10 cellular contexts compared by ENCODE assay signal in genomic region chr13:97295279-97296182, GRCh38.
DNase-seq lines count a peak whose midpoint lies in the region; ATAC-seq and TF ChIP-seq lines count a peak whose summit lies in the region.
"Had no signal": no experiment of that assay in that cellular context is flagged by ENCODE, and none has a peak within 500 bp of the region (broad histone marks: within the 10 kb centered on the region; RNA-seq: fewer than 3 reads in every experiment).

No MANE protein-coding gene starts in this region.

- H3K4ac ChIP-seq in mesendoderm (ENCODE audit: low read depth, low read length): no peak overlapping the region

- no peaks in the 10 kb centered on the region for H3K4me1 ChIP-seq in mesendoderm (ENCODE audit: control insufficient read depth, low read depth, low read length)

- H2AK5ac ChIP-seq in mesendoderm (ENCODE audit: low read length): no peak overlapping the region

- no peak overlapping the region for H3K4me2 ChIP-seq in mesendoderm (ENCODE audit: low read length)

- no peak overlapping the region for H4K5ac ChIP-seq in mesendoderm (ENCODE audit: low read length)

- no peak overlapping the region for H2BK5ac ChIP-seq in mesendoderm (ENCODE audit: low read length)

- no peaks in the 10 kb centered on the region for H3K27me3 ChIP-seq in mesendoderm (ENCODE audit: insufficient read depth, low read length, poor library complexity)

- no peak overlapping the region for H2BK120ac ChIP-seq in mesendoderm (ENCODE audit: low read depth, low read length)

- DNase-seq in GM03348 (ENCODE audit: low spot score) (peak; percentile 24), fibroblast of the aortic adventitia (ENCODE audit: low read depth) (peak; percentile 89), pulmonary artery endothelial cell (ENCODE audit: low read depth, low spot score) (peak; percentile 60), mesendoderm (no peak)
- no peak for DNase-seq in activated T-cell treated with anti-CD3 and anti-CD28 coated beads, Interleukin-2, amount 50 U/mL, for 1 hour
- DNase-seq in activated effector memory CD4-positive, alpha-beta T cell treated with Interleukin-2 at 50 U/mL for 16 hours: no peak
- DNase-seq: DND-41, NCI-H524 treated with DMSO at 0.1 percent for 48 hours had no signal

- no peak for TF ChIP-seq CTCF in fibroblast of the aortic adventitia (IDR thresholded peaks at IDR 0.05; ENCODE audit: insufficient read depth, low read length)

- no peak overlapping the region for H3K27ac ChIP-seq in mesendoderm (ENCODE audit: low read depth, low read length)

- H3K4me3 ChIP-seq in fibroblast of the aortic adventitia (ENCODE audit: low read depth, low read length): no peak overlapping the region
- no peak overlapping the region for H3K4me3 ChIP-seq in mesendoderm (ENCODE audit: low read length)

- H3K23ac ChIP-seq in mesendoderm (ENCODE audit: low read length): no peak overlapping the region

- ATAC-seq in SK-N-SH treated with all-trans-retinoic acid at 6 μM for 48 hours (peak; percentile 70), HG03460 (IDR thresholded peaks at IDR 0.05; ENCODE audit: unreplicated experiment) (no peak)

- no peak overlapping the region for H3K56ac ChIP-seq in mesendoderm (ENCODE audit: low read length)

- no peaks in the 10 kb centered on the region for H3K79me2 ChIP-seq in mesendoderm (ENCODE audit: control insufficient read depth, insufficient read depth, low read length)

- no CpG with 5 or more reads among the region's 5 CpGs for WGBS in mesendoderm (ENCODE audit: extremely low coverage, insufficient coverage, low lambda C conversion rate)

- H2BK15ac ChIP-seq in mesendoderm (replicated peaks; ENCODE audit: low read depth): no peak overlapping the region

- no peak overlapping the region for H3K9ac ChIP-seq in mesendoderm (ENCODE audit: low read length)

- no peak overlapping the region for H3K18ac ChIP-seq in mesendoderm (ENCODE audit: low read length)

- H3K36me3 ChIP-seq in mesendoderm (ENCODE audit: control insufficient read depth, insufficient read depth, low read length): no peaks in the 10 kb centered on the region

- H4K8ac ChIP-seq in mesendoderm (ENCODE audit: low read depth, low read length): no peak overlapping the region

- H3K79me1 ChIP-seq in mesendoderm (ENCODE audit: low read length): no peaks in the 10 kb centered on the region

TF ChIP-seq in SK-N-SH treated with all-trans-retinoic acid at 6 μM for 48 hours, 23 proteins besides CTCF, POLR2A, EP300 and RAD21:
- TF ChIP-seq ISL1 (CRISPR knock-in tag; IDR thresholded peaks at IDR 0.05) (peak; percentile 99), ESRRG (CRISPR knock-in tag; IDR thresholded peaks at IDR 0.05) (peak; percentile 86), POU6F1 (CRISPR knock-in tag; IDR thresholded peaks at IDR 0.05; ENCODE audit: borderline replicate concordance, low read depth) (peak; percentile 96; the same call in 1 of the 2 replicates), TCF4 (CRISPR knock-in tag; IDR thresholded peaks at IDR 0.05; ENCODE audit: borderline replicate concordance) (peak; percentile 89), RARB (CRISPR knock-in tag; IDR thresholded peaks at IDR 0.05) (peak; percentile 95; the same call in 1 of the 2 replicates), CREB5 (CRISPR knock-in tag; IDR thresholded peaks at IDR 0.05; ENCODE audit: low read depth) (peak; percentile 99), ZC3H10 (CRISPR knock-in tag; IDR thresholded peaks at IDR 0.05) (peak; percentile 90; the same call in 1 of the 2 replicates), PATZ1 (CRISPR knock-in tag; IDR thresholded peaks at IDR 0.05; ENCODE audit: borderline replicate concordance) (peak; percentile 93), TSHZ2 (CRISPR knock-in tag; IDR thresholded peaks at IDR 0.05) (no peak), BACH2 (CRISPR knock-in tag; IDR thresholded peaks at IDR 0.05; ENCODE audit: borderline replicate concordance) (no peak), SNAI2 (CRISPR knock-in tag; IDR thresholded peaks at IDR 0.05) (no peak), TOX (CRISPR knock-in tag; IDR thresholded peaks at IDR 0.05; ENCODE audit: borderline replicate concordance) (peak; percentile 93; the same call in 1 of the 2 replicates), ZFP30 (CRISPR knock-in tag; IDR thresholded peaks at IDR 0.05) (no peak), CSRNP3 (CRISPR knock-in tag; IDR thresholded peaks at IDR 0.05) (0 out of 2 replicates have a peak, but pooled peaks have one; percentile 73)

Comparison
In these comparisons a context has a peak if more than half of its experiments do, and no peak if none do; other contexts are left out.
1. DNase-seq: peak in GM03348 (single experiment), fibroblast of the aortic adventitia (single experiment) and pulmonary artery endothelial cell (single experiment); none in activated T-cell treated with anti-CD3 and anti-CD28 coated beads, Interleukin-2, amount 50 U/mL, for 1 hour (single experiment), activated effector memory CD4-positive, alpha-beta T cell treated with Interleukin-2 at 50 U/mL for 16 hours (single experiment) and mesendoderm (single experiment).